ENCODE assay signal across 8 cellular contexts in the genomic region with DNA sequence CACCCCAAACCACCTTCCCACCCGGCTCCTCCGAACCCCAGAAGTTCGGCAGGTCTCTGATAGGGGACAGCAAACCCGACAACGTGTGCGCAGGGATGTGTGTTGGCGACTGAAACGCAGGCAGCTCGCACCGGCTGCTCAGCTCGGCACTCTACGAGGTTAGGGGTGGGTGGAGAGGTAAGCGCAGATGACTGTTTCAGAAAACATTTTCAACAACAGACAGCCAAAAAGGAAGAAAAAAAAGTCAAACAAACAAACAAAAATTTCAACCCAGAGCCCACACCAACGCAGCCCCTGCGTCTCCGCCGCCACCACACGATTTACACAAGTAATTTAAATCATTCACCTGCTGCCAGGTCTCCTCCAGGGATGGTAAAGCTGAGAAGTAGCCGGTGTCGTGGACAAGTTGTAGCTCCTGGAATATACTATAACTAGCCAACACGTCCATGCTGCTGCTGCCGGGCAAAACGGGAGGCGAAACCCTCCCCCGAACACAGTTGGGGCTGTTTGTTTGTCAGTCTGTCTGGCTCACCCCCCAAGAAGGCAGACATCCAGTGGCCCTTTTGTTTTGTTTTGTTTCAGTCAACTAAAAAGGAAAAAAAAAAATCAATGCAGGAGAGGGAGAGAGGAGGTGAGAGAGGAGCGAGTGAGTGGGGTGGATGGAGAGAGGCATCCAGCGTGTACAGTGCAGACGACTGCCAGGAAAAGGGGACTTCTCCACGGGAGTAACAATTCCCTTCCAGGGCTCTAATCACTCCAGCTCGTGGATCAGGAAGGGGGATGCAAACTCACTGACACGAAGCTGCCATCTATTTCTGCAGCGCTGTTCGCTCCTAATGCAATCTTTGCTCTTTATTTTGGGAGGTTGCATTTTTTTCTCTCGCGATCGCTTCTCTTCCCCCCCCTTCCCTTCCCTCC. TPM values are rescaled to one million over a fixed set of nuclear protein-coding genes. Genes with fewer than 3 reads are reported as not detected.
DNase-seq lines count a peak whose midpoint lies in the region; ATAC-seq and TF ChIP-seq lines count a peak whose summit lies in the region.

TSS of gene KLF7 (minus strand) at position 828 of the 918 bp plus-strand sequence. CDS start at position 448, 380 bp downstream.

- peak within 1 kb of the TSS; percentile 98 for H3K14ac ChIP-seq in H9 (ENCODE audit: insufficient read depth, low read length)

- H3K9ac ChIP-seq in H9 (ENCODE audit: extremely low read depth, insufficient read length, low read length) (peak within 1 kb of the TSS; percentile 94), SK-N-MC (ENCODE audit: insufficient read length) (peak within 1 kb of the TSS; percentile 100)

- H3K23me2 ChIP-seq in H9 (ENCODE audit: insufficient read length, low read depth, low read length, poor library complexity, severe bottlenecking): peaks cover 19% of the 10 kb centered on the region

- no peak for DNase-seq in AG09309 (ENCODE audit: low read depth)
- peak; percentile 50 for DNase-seq in H9
- no peak for DNase-seq in SK-N-MC (ENCODE audit: low read depth, low spot score)
- DNase-seq in adrenal gland: peak; percentile 55 to 80 (median 69)
- peak; percentile 43 to 51 for DNase-seq in heart right ventricle
- DNase-seq in pons (ENCODE audit: low spot score): peak; percentile 51
- no peak for DNase-seq in vagina (ENCODE audit: extremely low spot score in 2 of 2)

- peak within 1 kb of the TSS; percentile 63 for H4K5ac ChIP-seq in H9 (ENCODE audit: insufficient read length, low read depth, low read length)

- H4K91ac ChIP-seq in H9 (ENCODE audit: insufficient read length, low read depth, low read length): peak within 1 kb of the TSS; percentile 95

- ATAC-seq in heart right ventricle (peak; percentile 5 to 48 (median 35)), GM18873 (IDR thresholded peaks at IDR 0.05; ENCODE audit: low FRiP score, unreplicated experiment) (no peak)

- TF ChIP-seq POLR2A in adrenal gland (IDR thresholded peaks at IDR 0.05) (peak; percentile 58 to 64), vagina (IDR thresholded peaks at IDR 0.05) (peak in 1 of 2 donors; percentile 25)

- intact Hi-C loops in adrenal gland (cut with DNase I) (loop anchor here (10.0 kb wide), 1 partner anchor 309 kb away; no protein-coding TSS in a partner anchor), heart right ventricle (cut with DNase I) (loop anchor here (1.0 to 10.0 kb wide), 23 partner anchors 22 to 363 kb away; no protein-coding TSS in a partner anchor), vagina (cut with DNase I) (loop anchor here (5.0 to 10.0 kb wide), 3 partner anchors 33 to 169 kb away; no protein-coding TSS in a partner anchor)

- WGBS in H9 (ENCODE audit: extremely low coverage, insufficient read length, low lambda C conversion rate): no CpG with 5 or more reads among the region's 36 CpGs
- 0 to 1% (median 0%) methylated on average over 33 to 36 of the region's 36 CpGs for WGBS in adrenal gland, 4 donors
- WGBS in heart right ventricle, 2 donors: 0% methylated on average over 36 of the region's 36 CpGs

- peak within 1 kb of the TSS; percentile 47 for H2BK5ac ChIP-seq in H9 (ENCODE audit: insufficient read length, low read length)

- H3K4me2 ChIP-seq in H9 (ENCODE audit: insufficient read depth, insufficient read length, low read length): peak within 1 kb of the TSS; percentile 100

- H2BK20ac ChIP-seq in H9 (ENCODE audit: low read depth, low read length, poor library complexity, severe bottlenecking): no peak within 1 kb of the TSS

- no peaks in the 10 kb centered on the region for H4K20me1 ChIP-seq in H9 (ENCODE audit: control insufficient read depth, insufficient read depth, insufficient read length)

- H2BK120ac ChIP-seq in H9 (ENCODE audit: low read depth, low read length, poor library complexity, severe bottlenecking): peak within 1 kb of the TSS; percentile 98

- H3K79me1 ChIP-seq in H9 (ENCODE audit: insufficient read depth, low read depth, low read length, poor library complexity, severe bottlenecking): no peaks in the 10 kb centered on the region

- H3K9me3 ChIP-seq in H9 (ENCODE audit: control insufficient read depth, low read depth, low read length) (no peaks in the 10 kb centered on the region), SK-N-MC (ENCODE audit: low read depth, low read length) (no peaks in the 10 kb centered on the region), adrenal gland (replicated peaks in 1 of 3) (no peaks in the 10 kb centered on the region), heart right ventricle (no peaks in the 10 kb centered on the region), vagina (no peaks in the 10 kb centered on the region)

- H3K36me3 ChIP-seq in SK-N-MC (ENCODE audit: insufficient read depth, low read length) (no peaks in the 10 kb centered on the region), adrenal gland (replicated peaks in 1 of 2) (no peaks in the 10 kb centered on the region), heart right ventricle (peaks cover 0 to 5% (median 0%) of the 10 kb centered on the region in 9 donors), vagina (no peaks in the 10 kb centered on the region)

- peak within 1 kb of the TSS; percentile 63 for H3T11ph ChIP-seq in H9 (ENCODE audit: low read length)

- peak within 1 kb of the TSS; percentile 98 to 100 (median 100) for H3K27ac Mint-ChIP-seq in H9

- H2AFZ ChIP-seq in H9 (ENCODE audit: low read length): no peak within 1 kb of the TSS

- no peak within 1 kb of the TSS for H4K8ac ChIP-seq in H9 (replicated peaks; ENCODE audit: insufficient read length, low read depth, low read length)

- peak within 1 kb of the TSS; percentile 88; the same call in 1 of the 2 replicates for H3K4ac ChIP-seq in H9 (ENCODE audit: low read depth, low read length)

- H3K4me1 Mint-ChIP-seq in H9: peaks cover 60 to 64% of the 10 kb centered on the region in 2 experiments

- H3K9me3 Mint-ChIP-seq in H9: no peaks in the 10 kb centered on the region; a peak in 1 of 5 replicates

- H3K18ac ChIP-seq in H9 (ENCODE audit: insufficient read length, low read depth, low read length): peak within 1 kb of the TSS; percentile 97

- H3K4me3 Mint-ChIP-seq in H9: peak within 1 kb of the TSS; percentile 94 to 96

- peaks cover 17% of the 10 kb centered on the region; the same call in 1 of the 2 replicates for H3K79me2 ChIP-seq in H9 (ENCODE audit: insufficient read depth, low read length)

- no peaks in the 10 kb centered on the region for H3K27me3 ChIP-seq in H9 (ENCODE audit: insufficient read depth, low read length)
- H3K27me3 ChIP-seq in adrenal gland: no peaks in the 10 kb centered on the region
- H3K27me3 ChIP-seq in heart right ventricle: no peaks in the 10 kb centered on the region
- no peaks in the 10 kb centered on the region for H3K27me3 ChIP-seq in vagina

- TF ChIP-seq CTCF in AG09309 (IDR thresholded peaks at IDR 0.05; ENCODE audit: control insufficient read depth, insufficient read depth, low read depth, low read length, missing control alignments) (no peak), H9 (conservative IDR thresholded peaks at IDR 0.05) (no peak), adrenal gland (IDR thresholded peaks at IDR 0.05) (no peak), heart right ventricle (IDR thresholded peaks at IDR 0.05) (no peak), vagina (IDR thresholded peaks at IDR 0.05) (no peak)

- peak within 1 kb of the TSS; percentile 53 for H3K23ac ChIP-seq in H9 (ENCODE audit: insufficient read length, low read depth, low read length)

- peaks cover 10% of the 10 kb centered on the region for H3K4me1 ChIP-seq in H9 (ENCODE audit: insufficient read depth, low read length)
- peaks cover 34 to 38% of the 10 kb centered on the region in 2 donors for H3K4me1 ChIP-seq in adrenal gland (replicated peaks in 1 of 2)
- H3K4me1 ChIP-seq in heart right ventricle: peaks cover 7 to 51% (median 46%) of the 10 kb centered on the region in 9 donors
- peaks cover 37% of the 10 kb centered on the region for H3K4me1 ChIP-seq in vagina

- H3K27me3 Mint-ChIP-seq in H9 (ENCODE audit: low read depth): no peaks in the 10 kb centered on the region; the same call in 1 of the 2 replicates

- H2BK12ac ChIP-seq in H9 (ENCODE audit: insufficient read length, low read depth, low read length): no peak within 1 kb of the TSS

- no peak within 1 kb of the TSS for H2AK5ac ChIP-seq in H9 (ENCODE audit: insufficient read length, low read length)

- H3K27ac ChIP-seq in H9 (ENCODE audit: insufficient read length, low read depth, low read length) (peak within 1 kb of the TSS; percentile 58), SK-N-MC (peak within 1 kb of the TSS; percentile 100), adrenal gland (peak within 1 kb of the TSS; percentile 96 to 100 (median 100)), heart right ventricle (peak within 1 kb of the TSS; percentile 96 to 100 (median 100)), vagina (peak within 1 kb of the TSS; percentile 100)

- H3K4me3 ChIP-seq in AG09309 (ENCODE audit: control insufficient read depth, low read depth, low read length): peak within 1 kb of the TSS; percentile 89
- H3K4me3 ChIP-seq in SK-N-MC: peak within 1 kb of the TSS; percentile 92
- H3K4me3 ChIP-seq in adrenal gland: peak within 1 kb of the TSS; percentile 26 to 84 (median 72)
- H3K4me3 ChIP-seq in heart right ventricle: peak within 1 kb of the TSS; percentile 57 to 98 (median 82)
- peak within 1 kb of the TSS; percentile 83 to 88 for H3K4me3 ChIP-seq in vagina

- peaks cover 0 to 3% (median 0%) of the 10 kb centered on the region in 3 experiments; a peak in 2 of 7 replicates for H3K36me3 Mint-ChIP-seq in H9 (ENCODE audit: insufficient read depth in 1 of 3, low read depth in 3 of 3)

- H3K56ac ChIP-seq in H9 (ENCODE audit: insufficient read length, low read depth, low read length): peak within 1 kb of the TSS; percentile 6

- no peak within 1 kb of the TSS for H2BK15ac ChIP-seq in H9 (ENCODE audit: low read depth, low read length)

RNA-seq across cellular contexts. Expression of gene KLF7, which starts in this region (rescaled TPM):
- total RNA-seq in H9 (2021): 32.2 and 33.4 TPM in 2 replicates
- total RNA-seq in adrenal gland: 10 to 100 TPM; 11.9 to 45.9 (median 25.7) TPM
- polyA plus RNA-seq in adrenal gland: 10 to 100 TPM in 1 of 3 donors, 1 to 10 TPM in 2; 3.6 to 17.0 (median 6.8) TPM
- 10 to 100 TPM; 21.8 to 51.8 (median 30.8) TPM for total RNA-seq in heart right ventricle
- polyA plus RNA-seq in heart right ventricle: 1 to 10 TPM; 5.0 to 5.6 TPM
- total RNA-seq in vagina: 35.8 TPM

Comparison
In these comparisons a context has a peak if more than half of its experiments do, and no peak if none do; other contexts are left out.
1. DNase-seq: peak in H9 (single experiment), adrenal gland (7 of 7), heart right ventricle (2 of 2) and pons (single experiment); none in AG09309 (single experiment), SK-N-MC (single experiment) and vagina (0 of 2).
2. Peak in every context shown above with its lines, with median percentiles within 50 percentile points of each other: H3K4me3 ChIP-seq and H3K27ac ChIP-seq.